In genomic region chr13:92591117-92591516, GRCh38 we compare ENCODE assay signal across 1 cellular context.
TF ChIP-seq lines count a peak whose summit lies in the region.

No MANE protein-coding gene starts in this region.

TF ChIP-seq in K562, 482 proteins besides CTCF, POLR2A, EP300 and RAD21 (continued from another document):
- TF ChIP-seq RREB1 (CRISPR knock-in tag; IDR thresholded peaks at IDR 0.05) (peak; percentile 64; the same call in 1 of the 2 replicates), CEBPB (tag; IDR thresholded peaks at IDR 0.05) (no peak), ZBTB12 (CRISPR knock-in tag; IDR thresholded peaks at IDR 0.05) (0 out of 2 replicates have a peak, but pooled peaks have one; percentile 21), ZNF436 (CRISPR knock-in tag; IDR thresholded peaks at IDR 0.05) (0 out of 2 replicates have a peak, but pooled peaks have one; percentile 17), DNMT1 (IDR thresholded peaks at IDR 0.05) (no peak), PHF8 (IDR thresholded peaks at IDR 0.05; ENCODE audit: borderline replicate concordance, low read length) (no peak), ZNF707 (CRISPR knock-in tag; conservative IDR thresholded peaks at IDR 0.05) (0 out of 2 replicates have a peak, but pooled peaks have one; percentile 17), FOXO4 (CRISPR knock-in tag; IDR thresholded peaks at IDR 0.05) (0 out of 2 replicates have a peak, but pooled peaks have one; percentile 48), CREB5 (CRISPR knock-in tag; IDR thresholded peaks at IDR 0.05) (0 out of 2 replicates have a peak, but pooled peaks have one; percentile 23), ZNF134 (CRISPR knock-in tag; conservative IDR thresholded peaks at IDR 0.05) (0 out of 2 replicates have a peak, but pooled peaks have one; percentile 39), ZNF778 (CRISPR knock-in tag; IDR thresholded peaks at IDR 0.05) (0 out of 2 replicates have a peak, but pooled peaks have one; percentile 35), FOXA3 (CRISPR knock-in tag; conservative IDR thresholded peaks at IDR 0.05 in 1 of 2, IDR thresholded peaks at IDR 0.05 in 1 of 2) (0 out of 4 replicates have a peak, but pooled peaks of 1 of the 2 experiments have one; percentile 11)
